In the genomic region with DNA sequence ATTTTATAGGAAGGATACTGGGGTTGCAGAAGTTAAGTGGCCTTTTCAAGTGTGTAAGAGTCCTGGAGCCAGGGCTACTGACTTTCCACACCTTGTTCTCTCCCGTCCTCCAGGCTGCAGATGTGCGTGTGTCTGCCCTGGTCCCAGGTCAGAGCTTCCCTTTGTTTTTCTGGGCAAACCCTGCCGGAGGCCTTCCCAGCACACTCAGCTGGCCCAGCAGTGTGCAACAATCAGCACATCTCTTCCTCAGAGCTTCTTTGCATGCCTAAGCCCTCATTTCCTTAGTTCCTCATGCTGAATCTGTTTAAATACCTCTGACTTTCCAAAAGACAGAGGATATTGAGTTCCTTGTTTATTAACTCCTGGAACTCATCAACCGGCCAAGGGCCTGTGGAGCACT, we compare ENCODE assay signal across 18 cellular contexts.
"Had no signal": no experiment of that assay in that cellular context is flagged by ENCODE, and none has a peak within 500 bp of the region (broad histone marks: within the 10 kb centered on the region; RNA-seq: fewer than 3 reads in every experiment).

No MANE protein-coding gene starts in this region.

- H3K9me3 Mint-ChIP-seq: activated naive CD4-positive, alpha-beta T cell treated with anti-CD3 and anti-CD28 coated beads for 36 hours; activated naive CD8-positive, alpha-beta T cell treated with anti-CD3 and anti-CD28 coated beads, Interleukin-2, amount 50 U/mL, for 24 hours; activated T-helper 2 cell treated with anti-CD3 and anti-CD28 coated beads, Interferon-gamma antibody, Interleukin-2, Interleukin-4, amounts not matched to agents 10 μg/mL and 5 μg/mL and 100 μg/mL, durations not matched to agents 14 hours and 24 hours and 36 hours; endodermal cell; naive thymus-derived CD8-positive, alpha-beta T cell; T-cell had no signal

- H3K9me3 ChIP-seq: breast epithelium, gastroesophageal sphincter, heart right ventricle, right lobe of liver, stomach, testis had no signal

- H3K4me3 ChIP-seq: breast epithelium, gastroesophageal sphincter, heart right ventricle, right lobe of liver, stomach, testis had no signal

- DNase-seq: activated CD4-positive, alpha-beta T cell treated with anti-CD3 and anti-CD28 coated beads, Interleukin-2, amount 50 U/mL, for 48 hours; activated naive CD4-positive, alpha-beta T cell treated with anti-CD3 and anti-CD28 coated beads for 36 hours; activated naive CD8-positive, alpha-beta T cell treated with anti-CD3 and anti-CD28 coated beads, Interleukin-2, amount 50 U/mL, for 24 hours; aorta; dermis blood vessel endothelial cell; endodermal cell; erythroblast; heart right ventricle; left cardiac atrium; naive thymus-derived CD8-positive, alpha-beta T cell; right lobe of liver; stomach; T-cell; T1000; testis had no signal

- H3K27me3 Mint-ChIP-seq: activated naive CD8-positive, alpha-beta T cell treated with anti-CD3 and anti-CD28 coated beads, Interleukin-2, amount 50 U/mL, for 24 hours; naive thymus-derived CD8-positive, alpha-beta T cell; T-cell had no signal

- H3K27ac ChIP-seq: breast epithelium, gastroesophageal sphincter, right lobe of liver, stomach, testis had no signal

- H3K27me3 ChIP-seq: breast epithelium, gastroesophageal sphincter, heart right ventricle, right lobe of liver, stomach, testis had no signal

- H3K27ac Mint-ChIP-seq: activated naive CD4-positive, alpha-beta T cell treated with anti-CD3 and anti-CD28 coated beads for 36 hours; activated naive CD8-positive, alpha-beta T cell treated with anti-CD3 and anti-CD28 coated beads, Interleukin-2, amount 50 U/mL, for 24 hours; activated T-helper 2 cell treated with anti-CD3 and anti-CD28 coated beads, Interferon-gamma antibody, Interleukin-2, Interleukin-4, amounts not matched to agents 10 μg/mL and 5 μg/mL and 100 μg/mL, durations not matched to agents 14 hours and 24 hours and 36 hours; endodermal cell; T-cell had no signal

- ATAC-seq: activated naive CD8-positive, alpha-beta T cell treated with anti-CD3 and anti-CD28 coated beads, Interleukin-2, amount 50 U/mL, for 24 hours; gastroesophageal sphincter; heart right ventricle; left cardiac atrium; naive thymus-derived CD8-positive, alpha-beta T cell; right lobe of liver; T-cell had no signal

- H3K4me3 Mint-ChIP-seq: activated naive CD4-positive, alpha-beta T cell treated with anti-CD3 and anti-CD28 coated beads for 36 hours; activated naive CD8-positive, alpha-beta T cell treated with anti-CD3 and anti-CD28 coated beads, Interleukin-2, amount 50 U/mL, for 24 hours; endodermal cell; naive thymus-derived CD8-positive, alpha-beta T cell; T-cell had no signal

- H3K36me3 ChIP-seq: breast epithelium, right lobe of liver had no signal
